8 cellular contexts compared by ENCODE assay signal in the genomic region with DNA sequence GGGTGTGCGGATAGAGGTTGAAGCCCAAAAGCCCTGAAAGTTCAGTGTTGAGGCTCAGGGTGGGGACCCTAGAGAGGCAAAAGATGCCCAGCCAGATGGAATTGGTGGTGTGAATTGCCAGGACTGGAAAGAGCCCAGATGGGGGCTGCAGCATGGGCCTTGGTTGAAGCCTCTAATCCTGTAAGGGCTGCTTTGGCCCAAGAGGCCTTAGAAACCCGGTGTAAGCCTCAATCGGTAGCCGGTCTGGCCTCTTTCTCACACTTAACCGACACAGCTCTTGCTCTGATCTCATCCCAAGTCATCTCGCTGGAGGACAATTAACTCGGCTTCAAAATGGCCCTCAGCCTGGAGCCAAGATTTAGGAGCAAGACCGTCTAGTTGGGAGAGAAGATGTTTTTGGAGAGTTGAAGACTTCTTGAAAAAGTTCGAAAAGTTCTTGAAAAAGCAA. TPM values are rescaled to one million over a fixed set of nuclear protein-coding genes. Genes with fewer than 3 reads are reported as not detected.
DNase-seq lines count a peak whose midpoint lies in the region; TF ChIP-seq lines count a peak whose summit lies in the region.

No MANE protein-coding gene starts in this region.

- peak overlapping the region; percentile 96 for H3K27ac ChIP-seq in OCI-LY7 (ENCODE audit: low read depth, low read length, poor library complexity, severe bottlenecking)
- peak overlapping the region; percentile 97 for H3K27ac ChIP-seq in subcutaneous abdominal adipose tissue (ENCODE audit: low read depth, low read length)

- peaks cover 10% of the 10 kb centered on the region for H4K20me1 ChIP-seq in OCI-LY7 (ENCODE audit: insufficient read depth, low read length)

- TF ChIP-seq CTCF in OCI-LY7 (conservative IDR thresholded peaks at IDR 0.05; ENCODE audit: low read length) (no peak), astrocyte of the spinal cord (IDR thresholded peaks at IDR 0.05; ENCODE audit: low read depth, low read length) (no peak)

- POLR2A ChIA-PET in OCI-LY7 (lab: Charles Lee) = interaction anchor here (0.6 to 1.1 kb wide), 5 partner anchors 32 to 1948 kb away, joined by 3 to 4 read pairs (median 3); no protein-coding TSS in a partner anchor

- H3K9me3 ChIP-seq in OCI-LY7 (ENCODE audit: low read length) = no peaks in the 10 kb centered on the region
- H3K9me3 ChIP-seq in subcutaneous abdominal adipose tissue (ENCODE audit: control insufficient read depth in 5 of 5, low read length in 5 of 5) = no peaks in the 10 kb centered on the region

- H3K27me3 ChIP-seq in subcutaneous abdominal adipose tissue (ENCODE audit: control insufficient read depth in 5 of 5, insufficient read depth in 4 of 5, low read length in 5 of 5) = no peaks in the 10 kb centered on the region

- peak overlapping the region; percentile 63 to 80 (median 68) for H3K9ac ChIP-seq in subcutaneous abdominal adipose tissue (ENCODE audit: low read length in 5 of 5)

- no peak overlapping the region for H2AFZ ChIP-seq in OCI-LY7 (ENCODE audit: low read length)

- CTCF ChIA-PET in OCI-LY7 (lab: Charles Lee; ENCODE audit: unreplicated experiment) = no interaction called here

- intact Hi-C loops in OCI-LY7 (cut with micrococcal nuclease; ENCODE audit: unreplicated experiment) = loop anchor here (1.0 to 10.0 kb wide), 4 partner anchors 33 to 509 kb away; a partner anchor contains a TSS

- H3K79me2 ChIP-seq in OCI-LY7 (ENCODE audit: insufficient read depth, low read depth, low read length) = peaks cover 42% of the 10 kb centered on the region

- no peaks in the 10 kb centered on the region for H3K9me2 ChIP-seq in OCI-LY7 (ENCODE audit: insufficient read depth, low read length)

- peaks cover 32% of the 10 kb centered on the region for H3K36me3 ChIP-seq in OCI-LY7 (ENCODE audit: insufficient read depth, low read length)
- peaks cover 0 to 23% (median 20%) of the 10 kb centered on the region in 5 donors for H3K36me3 ChIP-seq in subcutaneous abdominal adipose tissue (ENCODE audit: control insufficient read depth in 5 of 5, insufficient read depth in 5 of 5, low read length in 5 of 5)

- in situ Hi-C loops in astrocyte of the spinal cord (cut with HindIII; ENCODE audit: low sequenced_read_pairs) = no loop called here

- BruUV-seq in OCI-LY7 (replicated peaks; lab: Mats Ljungman, UMichigan) = TSS peak; percentile 86

- peak overlapping the region; percentile 80 for H3K4me3 ChIP-seq in OCI-LY7 (ENCODE audit: low read depth, low read length, poor library complexity, severe bottlenecking)
- H3K4me3 ChIP-seq in astrocyte of the spinal cord (ENCODE audit: low read depth, low read length) = peak overlapping the region; percentile 94
- H3K4me3 ChIP-seq in subcutaneous abdominal adipose tissue (ENCODE audit: low read depth in 1 of 5, low read length in 5 of 5) = peak overlapping the region; percentile 53 to 86 (median 84)

- DNase-seq in ELR (ENCODE audit: low read depth) = peak; percentile 86
- peak; percentile 54 for DNase-seq in OCI-LY7 (ENCODE audit: low spot score)
- DNase-seq in astrocyte of the spinal cord (ENCODE audit: low read depth, low spot score) = no peak
- DNase-seq in kidney tubule cell (ENCODE audit: low spot score) = peak; percentile 48
- DNase-seq in occipital lobe (lab: John Stamatoyannopoulos, UW) = no peak
- DNase-seq in NCI-H345 treated with DMSO at 0.1 percent for 48 hours (lab: John Stamatoyannopoulos, UW; ENCODE audit: unreplicated experiment) = no peak
- DNase-seq in COLO829 (ENCODE audit: low spot score) = no peak

- peaks cover 51% of the 10 kb centered on the region for H3K4me1 ChIP-seq in OCI-LY7 (ENCODE audit: insufficient read depth, low read length, poor library complexity, severe bottlenecking)
- H3K4me1 ChIP-seq in subcutaneous abdominal adipose tissue (ENCODE audit: control insufficient read depth in 5 of 5, insufficient read depth in 5 of 5, low read length in 5 of 5) = peaks cover 7 to 44% (median 35%) of the 10 kb centered on the region in 5 donors

- peak overlapping the region; percentile 97 for H3K4me2 ChIP-seq in OCI-LY7 (ENCODE audit: low read length)

RNA-seq across cellular contexts. Expression of a gene that starts 2.0 kb away (rescaled TPM):
- 111 and 134 TPM in 2 replicates for total RNA-seq in OCI-LY7 (2014; rRNA removed; shearing (Covaris generic))
- 98.1 and 108 TPM in 2 replicates for total RNA-seq in OCI-LY7 (2022)
- total RNA-seq in occipital lobe = 94.8 TPM

RNA-seq across cellular contexts. Expression of a gene that starts 33.4 kb away (rescaled TPM):
- 64.9 and 69.1 TPM in 2 replicates for total RNA-seq in OCI-LY7 (2014; rRNA removed; shearing (Covaris generic))
- total RNA-seq in OCI-LY7 (2022) (124 and 138 TPM in 2 replicates), occipital lobe (33.7 TPM)

Comparison
In these comparisons a context has a peak if more than half of its experiments do, and no peak if none do; other contexts are left out.
1. DNase-seq: peak in ELR (single experiment), OCI-LY7 (single experiment) and kidney tubule cell (single experiment); none in astrocyte of the spinal cord (single experiment), occipital lobe (single experiment), NCI-H345 treated with DMSO at 0.1 percent for 48 hours (single experiment) and COLO829 (single experiment).
2. Peak in every context shown above with its lines, with median percentiles within 50 percentile points of each other: H3K4me3 ChIP-seq.